ENCODE assay signal across 9 cellular contexts in genomic region chr14:81067156-81067555, GRCh38.
"Had no signal": no experiment of that assay in that cellular context is flagged by ENCODE, and none has a peak within 500 bp of the region (broad histone marks: within the 10 kb centered on the region; RNA-seq: fewer than 3 reads in every experiment).

No MANE protein-coding gene starts in this region.

- H3K4me3 ChIP-seq: HAP-1, K562 had no signal

- FAIRE-seq: HepG2, K562 had no signal

- H3K4me1 ChIP-seq: HAP-1 had no signal

- H3K27ac ChIP-seq: HL-60 had no signal

- H3K9me3 ChIP-seq: HAP-1 had no signal

- H3K36me3 ChIP-seq: HAP-1 had no signal

- DNase-seq: GOT3, H7, HFFc6, IMR-90, KG1 had no signal
